ENCODE assay signal across 2 cellular contexts in genomic region chr16:66894948-66895696, GRCh38.
TF ChIP-seq lines count a peak whose summit lies in the region.

No MANE protein-coding gene starts in this region.

TF ChIP-seq in GM23338, 12 proteins besides CTCF, POLR2A, EP300 and RAD21:
- TF ChIP-seq, protein P1, sequence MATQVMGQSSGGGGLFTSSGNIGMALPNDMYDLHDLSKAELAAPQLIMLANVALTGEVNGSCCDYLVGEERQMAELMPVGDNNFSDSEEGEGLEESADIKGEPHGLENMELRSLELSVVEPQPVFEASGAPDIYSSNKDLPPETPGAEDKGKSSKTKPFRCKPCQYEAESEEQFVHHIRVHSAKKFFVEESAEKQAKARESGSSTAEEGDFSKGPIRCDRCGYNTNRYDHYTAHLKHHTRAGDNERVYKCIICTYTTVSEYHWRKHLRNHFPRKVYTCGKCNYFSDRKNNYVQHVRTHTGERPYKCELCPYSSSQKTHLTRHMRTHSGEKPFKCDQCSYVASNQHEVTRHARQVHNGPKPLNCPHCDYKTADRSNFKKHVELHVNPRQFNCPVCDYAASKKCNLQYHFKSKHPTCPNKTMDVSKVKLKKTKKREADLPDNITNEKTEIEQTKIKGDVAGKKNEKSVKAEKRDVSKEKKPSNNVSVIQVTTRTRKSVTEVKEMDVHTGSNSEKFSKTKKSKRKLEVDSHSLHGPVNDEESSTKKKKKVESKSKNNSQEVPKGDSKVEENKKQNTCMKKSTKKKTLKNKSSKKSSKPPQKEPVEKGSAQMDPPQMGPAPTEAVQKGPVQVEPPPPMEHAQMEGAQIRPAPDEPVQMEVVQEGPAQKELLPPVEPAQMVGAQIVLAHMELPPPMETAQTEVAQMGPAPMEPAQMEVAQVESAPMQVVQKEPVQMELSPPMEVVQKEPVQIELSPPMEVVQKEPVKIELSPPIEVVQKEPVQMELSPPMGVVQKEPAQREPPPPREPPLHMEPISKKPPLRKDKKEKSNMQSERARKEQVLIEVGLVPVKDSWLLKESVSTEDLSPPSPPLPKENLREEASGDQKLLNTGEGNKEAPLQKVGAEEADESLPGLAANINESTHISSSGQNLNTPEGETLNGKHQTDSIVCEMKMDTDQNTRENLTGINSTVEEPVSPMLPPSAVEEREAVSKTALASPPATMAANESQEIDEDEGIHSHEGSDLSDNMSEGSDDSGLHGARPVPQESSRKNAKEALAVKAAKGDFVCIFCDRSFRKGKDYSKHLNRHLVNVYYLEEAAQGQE (IDR thresholded peaks at IDR 0.05; ENCODE audit: unreplicated experiment) = no peak
- TF ChIP-seq EZH2 (IDR thresholded peaks at IDR 0.05; ENCODE audit: low read depth, unreplicated experiment) (no peak), CREB1 (CRISPR knock-in tag; IDR thresholded peaks at IDR 0.05; ENCODE audit: low read depth) (no peak), ZNF331 (CRISPR knock-in tag; IDR thresholded peaks at IDR 0.05; ENCODE audit: low read depth) (no peak), STAT1 (IDR thresholded peaks at IDR 0.05; ENCODE audit: unreplicated experiment) (no peak), ZNF114 (CRISPR knock-in tag; IDR thresholded peaks at IDR 0.05) (no peak), EZH2phosphoT487 (IDR thresholded peaks at IDR 0.05; ENCODE audit: unreplicated experiment) (no peak), JUNB (IDR thresholded peaks at IDR 0.05; ENCODE audit: unreplicated experiment) (no peak), ZNF462 (CRISPR knock-in tag; IDR thresholded peaks at IDR 0.05) (no peak), POLR2AphosphoS5 (IDR thresholded peaks at IDR 0.05; ENCODE audit: low read depth) (no peak)
- TF ChIP-seq, protein P2, sequence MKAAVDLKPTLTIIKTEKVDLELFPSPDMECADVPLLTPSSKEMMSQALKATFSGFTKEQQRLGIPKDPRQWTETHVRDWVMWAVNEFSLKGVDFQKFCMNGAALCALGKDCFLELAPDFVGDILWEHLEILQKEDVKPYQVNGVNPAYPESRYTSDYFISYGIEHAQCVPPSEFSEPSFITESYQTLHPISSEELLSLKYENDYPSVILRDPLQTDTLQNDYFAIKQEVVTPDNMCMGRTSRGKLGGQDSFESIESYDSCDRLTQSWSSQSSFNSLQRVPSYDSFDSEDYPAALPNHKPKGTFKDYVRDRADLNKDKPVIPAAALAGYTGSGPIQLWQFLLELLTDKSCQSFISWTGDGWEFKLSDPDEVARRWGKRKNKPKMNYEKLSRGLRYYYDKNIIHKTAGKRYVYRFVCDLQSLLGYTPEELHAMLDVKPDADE (IDR thresholded peaks at IDR 0.05) = no peak

TF ChIP-seq in liver, 16 proteins besides CTCF, POLR2A, EP300 and RAD21 (continued from another document):
- TF ChIP-seq, protein P1 (IDR thresholded peaks at IDR 0.05) = no peak
- TF ChIP-seq, protein P3, sequence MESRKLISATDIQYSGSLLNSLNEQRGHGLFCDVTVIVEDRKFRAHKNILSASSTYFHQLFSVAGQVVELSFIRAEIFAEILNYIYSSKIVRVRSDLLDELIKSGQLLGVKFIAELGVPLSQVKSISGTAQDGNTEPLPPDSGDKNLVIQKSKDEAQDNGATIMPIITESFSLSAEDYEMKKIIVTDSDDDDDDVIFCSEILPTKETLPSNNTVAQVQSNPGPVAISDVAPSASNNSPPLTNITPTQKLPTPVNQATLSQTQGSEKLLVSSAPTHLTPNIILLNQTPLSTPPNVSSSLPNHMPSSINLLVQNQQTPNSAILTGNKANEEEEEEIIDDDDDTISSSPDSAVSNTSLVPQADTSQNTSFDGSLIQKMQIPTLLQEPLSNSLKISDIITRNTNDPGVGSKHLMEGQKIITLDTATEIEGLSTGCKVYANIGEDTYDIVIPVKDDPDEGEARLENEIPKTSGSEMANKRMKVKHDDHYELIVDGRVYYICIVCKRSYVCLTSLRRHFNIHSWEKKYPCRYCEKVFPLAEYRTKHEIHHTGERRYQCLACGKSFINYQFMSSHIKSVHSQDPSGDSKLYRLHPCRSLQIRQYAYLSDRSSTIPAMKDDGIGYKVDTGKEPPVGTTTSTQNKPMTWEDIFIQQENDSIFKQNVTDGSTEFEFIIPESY (IDR thresholded peaks at IDR 0.05) = no peak
- TF ChIP-seq EGR1 (IDR thresholded peaks at IDR 0.05; ENCODE audit: low read depth in 2 of 2) = no peak
- TF ChIP-seq YY1 (IDR thresholded peaks at IDR 0.05) = no peak
- TF ChIP-seq FOXA1 (IDR thresholded peaks at IDR 0.05) = no peak
- TF ChIP-seq TAF1 (conservative IDR thresholded peaks at IDR 0.05) = no peak
- TF ChIP-seq, protein P4, sequence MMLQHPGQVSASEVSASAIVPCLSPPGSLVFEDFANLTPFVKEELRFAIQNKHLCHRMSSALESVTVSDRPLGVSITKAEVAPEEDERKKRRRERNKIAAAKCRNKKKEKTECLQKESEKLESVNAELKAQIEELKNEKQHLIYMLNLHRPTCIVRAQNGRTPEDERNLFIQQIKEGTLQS (IDR thresholded peaks at IDR 0.05) = no peak
- TF ChIP-seq HNF4G (IDR thresholded peaks at IDR 0.05) = no peak
- no peak for TF ChIP-seq GABPA (IDR thresholded peaks at IDR 0.05 in 1 of 2, conservative IDR thresholded peaks at IDR 0.05 in 1 of 2)
- TF ChIP-seq NR2F2 (IDR thresholded peaks at IDR 0.05) = no peak
- no peak for TF ChIP-seq FOXA2 (IDR thresholded peaks at IDR 0.05)
TF ChIP-seq in liver: peak in this region for 0.
